Comparison of ENCODE assay signal across 20 cellular contexts in genomic region chr9:24479266-24479665, GRCh38.
A peak's percentile ranks its signal among the peaks of the same experiment; 100 is the strongest.
DNase-seq lines count a peak whose midpoint lies in the region; ATAC-seq, FAIRE-seq and TF ChIP-seq lines count a peak whose summit lies in the region.
"Had no signal": no experiment of that assay in that cellular context is flagged by ENCODE, and none has a peak within 500 bp of the region (broad histone marks: within the 10 kb centered on the region; RNA-seq: fewer than 3 reads in every experiment).

No MANE protein-coding gene starts in this region.

- H3K9ac ChIP-seq in HUES64 (ENCODE audit: low read depth, low read length) (no peak overlapping the region), astrocyte (ENCODE audit: low read length) (no peak overlapping the region)

- H3K4me1 Mint-ChIP-seq in astrocyte (ENCODE audit: low read depth, unreplicated experiment) = peaks cover 11% of the 10 kb centered on the region
- H3K4me1 Mint-ChIP-seq: B cell; CD4-positive, CD25-positive, alpha-beta regulatory T cell had no signal

- H3K36me3 ChIP-seq in HUES64 (ENCODE audit: insufficient read depth, low read length) (no peaks in the 10 kb centered on the region), astrocyte (ENCODE audit: insufficient read depth, low read length) (no peaks in the 10 kb centered on the region)
- H3K36me3 ChIP-seq: MG63 had no signal

- no peaks in the 10 kb centered on the region for H3K36me3 Mint-ChIP-seq in astrocyte (ENCODE audit: low read depth, unreplicated experiment)
- H3K36me3 Mint-ChIP-seq: CD4-positive, CD25-positive, alpha-beta regulatory T cell had no signal

- WGBS in HUES64 = 83% methylated on average over 6 of the region's 6 CpGs

- H4K20me1 ChIP-seq in astrocyte (ENCODE audit: insufficient read depth, low read length) = no peaks in the 10 kb centered on the region

- TF ChIP-seq CTCF in astrocyte (IDR thresholded peaks at IDR 0.05; ENCODE audit: insufficient read depth, low read depth, low read length) = no peak

- H3K4me3 Mint-ChIP-seq in astrocyte (ENCODE audit: unreplicated experiment) = no peak overlapping the region
- H3K4me3 Mint-ChIP-seq: B cell; CD4-positive, CD25-positive, alpha-beta regulatory T cell had no signal

- H3K9me3 ChIP-seq in HUES64 (ENCODE audit: insufficient read depth, low read depth, low read length) = no peaks in the 10 kb centered on the region
- no peaks in the 10 kb centered on the region for H3K9me3 ChIP-seq in astrocyte (ENCODE audit: insufficient read depth, low read depth, low read length)
- H3K9me3 ChIP-seq: MG63 had no signal

- H3K9me3 Mint-ChIP-seq in astrocyte (ENCODE audit: unreplicated experiment) = no peaks in the 10 kb centered on the region

- DNase-seq in astrocyte (ENCODE audit: low read depth) (no peak), left kidney (ENCODE audit: low read depth, low spot score) (peak; percentile 60), skeletal muscle cell (ENCODE audit: low read depth) (peak; percentile 75), SKM-1 (lab: John Stamatoyannopoulos, UW; ENCODE audit: unreplicated experiment) (no peak), amygdala (lab: John Stamatoyannopoulos, UW) (no peak), HuH-7 (ENCODE audit: low spot score) (no peak)
- DNase-seq: Calu3; CD4-positive, CD25-positive, alpha-beta regulatory T cell; IMR-90; Karpas-422; MG63; NCI-H1105; NCI-H1694; NCI-H510A treated with DMSO at 0.1 percent for 48 hours; Right ventricle myocardium superior had no signal

- H3K4me2 ChIP-seq in astrocyte (ENCODE audit: low read length) = no peak overlapping the region

- peak overlapping the region; percentile 47; the same call in 1 of the 2 replicates for H3K27ac ChIP-seq in HUES64 (ENCODE audit: low read depth, low read length)
- H3K27ac ChIP-seq in astrocyte (ENCODE audit: low read depth, low read length) = no peak overlapping the region

- H3K27ac Mint-ChIP-seq in astrocyte (ENCODE audit: unreplicated experiment) = peak overlapping the region; percentile 93
- H3K27ac Mint-ChIP-seq: B cell; CD4-positive, CD25-positive, alpha-beta regulatory T cell had no signal

- H3K4me3 ChIP-seq in HUES64 (ENCODE audit: low read length) (no peak overlapping the region), astrocyte (ENCODE audit: insufficient read depth, low read depth, low read length) (no peak overlapping the region), skeletal muscle cell (ENCODE audit: low read depth, low read length) (no peak overlapping the region)
- H3K4me3 ChIP-seq: MG63 had no signal

- no peaks in the 10 kb centered on the region for H3K27me3 ChIP-seq in HUES64 (ENCODE audit: insufficient read depth, low read length)
- no peaks in the 10 kb centered on the region for H3K27me3 ChIP-seq in astrocyte (ENCODE audit: insufficient read depth, low read length)
- H3K27me3 ChIP-seq: MG63 had no signal

- no peaks in the 10 kb centered on the region for H3K79me2 ChIP-seq in astrocyte (ENCODE audit: insufficient read depth, low read length)

- H2AFZ ChIP-seq in astrocyte (ENCODE audit: low read depth, low read length) = no peak overlapping the region

- no peak for FAIRE-seq in astrocyte (lab: Jason Lieb, UNC)

- ATAC-seq in HG02884 (IDR thresholded peaks at IDR 0.05; ENCODE audit: unreplicated experiment) = no peak
- ATAC-seq: Panc1, SK-N-SH treated with all-trans-retinoic acid at 6 μM for 48 hours had no signal

- H3K4me1 ChIP-seq in HUES64 (ENCODE audit: insufficient read depth, low read length) (peaks cover 29% of the 10 kb centered on the region), astrocyte (ENCODE audit: insufficient read depth, low read length) (no peaks in the 10 kb centered on the region)

- H3K27me3 Mint-ChIP-seq in astrocyte (ENCODE audit: low read depth, unreplicated experiment) = no peaks in the 10 kb centered on the region
- H3K27me3 Mint-ChIP-seq: B cell; CD4-positive, CD25-positive, alpha-beta regulatory T cell had no signal

Comparison
In these comparisons a context has a peak if more than half of its experiments do, and no peak if none do; other contexts are left out.
1. DNase-seq: peak in left kidney (single experiment) and skeletal muscle cell (single experiment); none in astrocyte (single experiment), SKM-1 (single experiment), amygdala (0 of 56) and HuH-7 (single experiment).